1 cellular context compared by ENCODE assay signal in genomic region chr12:92463171-92463570, GRCh38.
TF ChIP-seq lines count a peak whose summit lies in the region.

No MANE protein-coding gene starts in this region.

TF ChIP-seq in HepG2, 621 proteins besides CTCF, POLR2A, EP300 and RAD21:
- TF ChIP-seq SALL2 (CRISPR knock-in tag; IDR thresholded peaks at IDR 0.05) (no peak), ZFP37 (CRISPR knock-in tag; IDR thresholded peaks at IDR 0.05; ENCODE audit: borderline replicate concordance) (no peak), YY1 (IDR thresholded peaks at IDR 0.05; ENCODE audit: insufficient read depth, insufficient replicate concordance, low read depth, low read length) (no peak), ZNF775 (CRISPR knock-in tag; IDR thresholded peaks at IDR 0.05; ENCODE audit: borderline replicate concordance) (no peak), TMF1 (CRISPR knock-in tag; IDR thresholded peaks at IDR 0.05; ENCODE audit: low read depth) (no peak), SKI (IDR thresholded peaks at IDR 0.05; ENCODE audit: partially characterized antibody) (no peak), HHEX (CRISPR knock-in tag; IDR thresholded peaks at IDR 0.05) (no peak), ZNF17 (CRISPR knock-in tag; IDR thresholded peaks at IDR 0.05) (no peak), BCLAF1 (IDR thresholded peaks at IDR 0.05) (no peak), ZNF570 (CRISPR knock-in tag; IDR thresholded peaks at IDR 0.05; ENCODE audit: borderline replicate concordance) (no peak), PHF20 (CRISPR knock-in tag; IDR thresholded peaks at IDR 0.05) (no peak), ZNF333 (CRISPR knock-in tag; IDR thresholded peaks at IDR 0.05; ENCODE audit: borderline replicate concordance) (no peak), CCAR2 (optimal IDR thresholded peaks at IDR 0.05; ENCODE audit: low read depth, low read length) (no peak), FOXM1 (CRISPR knock-in tag; IDR thresholded peaks at IDR 0.05) (no peak), ZZZ3 (CRISPR knock-in tag; IDR thresholded peaks at IDR 0.05; ENCODE audit: borderline replicate concordance) (no peak)
- TF ChIP-seq, protein P1, sequence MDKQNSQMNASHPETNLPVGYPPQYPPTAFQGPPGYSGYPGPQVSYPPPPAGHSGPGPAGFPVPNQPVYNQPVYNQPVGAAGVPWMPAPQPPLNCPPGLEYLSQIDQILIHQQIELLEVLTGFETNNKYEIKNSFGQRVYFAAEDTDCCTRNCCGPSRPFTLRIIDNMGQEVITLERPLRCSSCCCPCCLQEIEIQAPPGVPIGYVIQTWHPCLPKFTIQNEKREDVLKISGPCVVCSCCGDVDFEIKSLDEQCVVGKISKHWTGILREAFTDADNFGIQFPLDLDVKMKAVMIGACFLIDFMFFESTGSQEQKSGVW (CRISPR knock-in tag; IDR thresholded peaks at IDR 0.05; ENCODE audit: borderline replicate concordance), result no peak
- TF ChIP-seq, protein P2, sequence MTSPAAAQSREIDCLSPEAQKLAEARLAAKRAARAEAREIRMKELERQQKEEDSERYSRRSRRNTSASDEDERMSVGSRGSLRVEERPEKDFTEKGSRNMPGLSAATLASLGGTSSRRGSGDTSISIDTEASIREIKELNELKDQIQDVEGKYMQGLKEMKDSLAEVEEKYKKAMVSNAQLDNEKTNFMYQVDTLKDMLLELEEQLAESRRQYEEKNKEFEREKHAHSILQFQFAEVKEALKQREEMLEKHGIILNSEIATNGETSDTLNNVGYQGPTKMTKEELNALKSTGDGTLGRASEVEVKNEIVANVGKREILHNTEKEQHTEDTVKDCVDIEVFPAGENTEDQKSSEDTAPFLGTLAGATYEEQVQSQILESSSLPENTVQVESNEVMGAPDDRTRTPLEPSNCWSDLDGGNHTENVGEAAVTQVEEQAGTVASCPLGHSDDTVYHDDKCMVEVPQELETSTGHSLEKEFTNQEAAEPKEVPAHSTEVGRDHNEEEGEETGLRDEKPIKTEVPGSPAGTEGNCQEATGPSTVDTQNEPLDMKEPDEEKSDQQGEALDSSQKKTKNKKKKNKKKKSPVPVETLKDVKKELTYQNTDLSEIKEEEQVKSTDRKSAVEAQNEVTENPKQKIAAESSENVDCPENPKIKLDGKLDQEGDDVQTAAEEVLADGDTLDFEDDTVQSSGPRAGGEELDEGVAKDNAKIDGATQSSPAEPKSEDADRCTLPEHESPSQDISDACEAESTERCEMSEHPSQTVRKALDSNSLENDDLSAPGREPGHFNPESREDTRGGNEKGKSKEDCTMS (CRISPR knock-in tag; conservative IDR thresholded peaks at IDR 0.05), result no peak
TF ChIP-seq in HepG2: peak in this region for 0.
